ENCODE assay signal across 1 cellular context in the genomic region with DNA sequence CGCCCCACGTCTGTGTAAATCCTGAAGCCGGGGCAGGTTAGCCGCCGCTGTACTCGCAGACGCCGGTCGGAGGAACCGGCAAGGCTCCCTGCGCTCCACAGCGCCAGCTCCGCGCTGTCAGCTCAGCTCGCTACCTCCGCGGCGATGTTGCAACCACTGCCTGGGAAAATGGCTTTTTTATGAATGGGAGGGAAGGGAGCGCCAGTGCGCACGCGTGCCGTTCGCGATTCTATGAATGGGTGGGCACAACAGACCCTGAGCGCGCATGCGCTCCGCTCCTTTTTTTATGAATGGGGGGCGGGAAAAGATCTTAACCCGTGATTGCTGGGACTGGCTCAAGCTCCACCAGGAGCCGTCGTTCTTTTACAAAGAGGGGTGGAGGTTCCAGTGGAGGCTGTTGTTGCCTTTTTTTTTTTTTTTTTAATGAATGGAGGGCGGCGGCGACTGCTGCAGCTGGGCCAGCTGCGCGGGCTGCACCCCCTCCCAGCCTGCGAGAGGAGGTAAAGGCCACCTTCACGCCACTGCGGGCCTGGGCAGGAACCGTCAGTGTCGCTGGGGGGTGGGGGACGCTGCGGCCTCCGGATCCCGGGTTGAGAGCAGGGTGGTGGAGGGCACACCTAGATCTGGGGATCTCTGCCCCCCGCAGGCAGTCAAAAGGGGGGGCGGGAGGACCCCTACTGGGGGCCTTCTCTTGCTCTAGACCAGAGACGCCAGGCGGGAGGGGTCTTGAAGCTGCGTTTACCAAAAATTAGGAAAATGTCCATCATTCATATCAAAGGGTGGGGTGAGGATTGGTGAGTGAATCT.
TF ChIP-seq lines count a peak whose summit lies in the region.

A gene with protein sequence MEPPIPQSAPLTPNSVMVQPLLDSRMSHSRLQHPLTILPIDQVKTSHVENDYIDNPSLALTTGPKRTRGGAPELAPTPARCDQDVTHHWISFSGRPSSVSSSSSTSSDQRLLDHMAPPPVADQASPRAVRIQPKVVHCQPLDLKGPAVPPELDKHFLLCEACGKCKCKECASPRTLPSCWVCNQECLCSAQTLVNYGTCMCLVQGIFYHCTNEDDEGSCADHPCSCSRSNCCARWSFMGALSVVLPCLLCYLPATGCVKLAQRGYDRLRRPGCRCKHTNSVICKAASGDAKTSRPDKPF (minus strand): TSS at position 151 of the 806 bp plus-strand sequence. CDS start 9,913 bp downstream, outside the sequence.

TF ChIP-seq in GM23338, 12 proteins besides CTCF, POLR2A, EP300 and RAD21 (continued from another document):
- TF ChIP-seq, protein P1, sequence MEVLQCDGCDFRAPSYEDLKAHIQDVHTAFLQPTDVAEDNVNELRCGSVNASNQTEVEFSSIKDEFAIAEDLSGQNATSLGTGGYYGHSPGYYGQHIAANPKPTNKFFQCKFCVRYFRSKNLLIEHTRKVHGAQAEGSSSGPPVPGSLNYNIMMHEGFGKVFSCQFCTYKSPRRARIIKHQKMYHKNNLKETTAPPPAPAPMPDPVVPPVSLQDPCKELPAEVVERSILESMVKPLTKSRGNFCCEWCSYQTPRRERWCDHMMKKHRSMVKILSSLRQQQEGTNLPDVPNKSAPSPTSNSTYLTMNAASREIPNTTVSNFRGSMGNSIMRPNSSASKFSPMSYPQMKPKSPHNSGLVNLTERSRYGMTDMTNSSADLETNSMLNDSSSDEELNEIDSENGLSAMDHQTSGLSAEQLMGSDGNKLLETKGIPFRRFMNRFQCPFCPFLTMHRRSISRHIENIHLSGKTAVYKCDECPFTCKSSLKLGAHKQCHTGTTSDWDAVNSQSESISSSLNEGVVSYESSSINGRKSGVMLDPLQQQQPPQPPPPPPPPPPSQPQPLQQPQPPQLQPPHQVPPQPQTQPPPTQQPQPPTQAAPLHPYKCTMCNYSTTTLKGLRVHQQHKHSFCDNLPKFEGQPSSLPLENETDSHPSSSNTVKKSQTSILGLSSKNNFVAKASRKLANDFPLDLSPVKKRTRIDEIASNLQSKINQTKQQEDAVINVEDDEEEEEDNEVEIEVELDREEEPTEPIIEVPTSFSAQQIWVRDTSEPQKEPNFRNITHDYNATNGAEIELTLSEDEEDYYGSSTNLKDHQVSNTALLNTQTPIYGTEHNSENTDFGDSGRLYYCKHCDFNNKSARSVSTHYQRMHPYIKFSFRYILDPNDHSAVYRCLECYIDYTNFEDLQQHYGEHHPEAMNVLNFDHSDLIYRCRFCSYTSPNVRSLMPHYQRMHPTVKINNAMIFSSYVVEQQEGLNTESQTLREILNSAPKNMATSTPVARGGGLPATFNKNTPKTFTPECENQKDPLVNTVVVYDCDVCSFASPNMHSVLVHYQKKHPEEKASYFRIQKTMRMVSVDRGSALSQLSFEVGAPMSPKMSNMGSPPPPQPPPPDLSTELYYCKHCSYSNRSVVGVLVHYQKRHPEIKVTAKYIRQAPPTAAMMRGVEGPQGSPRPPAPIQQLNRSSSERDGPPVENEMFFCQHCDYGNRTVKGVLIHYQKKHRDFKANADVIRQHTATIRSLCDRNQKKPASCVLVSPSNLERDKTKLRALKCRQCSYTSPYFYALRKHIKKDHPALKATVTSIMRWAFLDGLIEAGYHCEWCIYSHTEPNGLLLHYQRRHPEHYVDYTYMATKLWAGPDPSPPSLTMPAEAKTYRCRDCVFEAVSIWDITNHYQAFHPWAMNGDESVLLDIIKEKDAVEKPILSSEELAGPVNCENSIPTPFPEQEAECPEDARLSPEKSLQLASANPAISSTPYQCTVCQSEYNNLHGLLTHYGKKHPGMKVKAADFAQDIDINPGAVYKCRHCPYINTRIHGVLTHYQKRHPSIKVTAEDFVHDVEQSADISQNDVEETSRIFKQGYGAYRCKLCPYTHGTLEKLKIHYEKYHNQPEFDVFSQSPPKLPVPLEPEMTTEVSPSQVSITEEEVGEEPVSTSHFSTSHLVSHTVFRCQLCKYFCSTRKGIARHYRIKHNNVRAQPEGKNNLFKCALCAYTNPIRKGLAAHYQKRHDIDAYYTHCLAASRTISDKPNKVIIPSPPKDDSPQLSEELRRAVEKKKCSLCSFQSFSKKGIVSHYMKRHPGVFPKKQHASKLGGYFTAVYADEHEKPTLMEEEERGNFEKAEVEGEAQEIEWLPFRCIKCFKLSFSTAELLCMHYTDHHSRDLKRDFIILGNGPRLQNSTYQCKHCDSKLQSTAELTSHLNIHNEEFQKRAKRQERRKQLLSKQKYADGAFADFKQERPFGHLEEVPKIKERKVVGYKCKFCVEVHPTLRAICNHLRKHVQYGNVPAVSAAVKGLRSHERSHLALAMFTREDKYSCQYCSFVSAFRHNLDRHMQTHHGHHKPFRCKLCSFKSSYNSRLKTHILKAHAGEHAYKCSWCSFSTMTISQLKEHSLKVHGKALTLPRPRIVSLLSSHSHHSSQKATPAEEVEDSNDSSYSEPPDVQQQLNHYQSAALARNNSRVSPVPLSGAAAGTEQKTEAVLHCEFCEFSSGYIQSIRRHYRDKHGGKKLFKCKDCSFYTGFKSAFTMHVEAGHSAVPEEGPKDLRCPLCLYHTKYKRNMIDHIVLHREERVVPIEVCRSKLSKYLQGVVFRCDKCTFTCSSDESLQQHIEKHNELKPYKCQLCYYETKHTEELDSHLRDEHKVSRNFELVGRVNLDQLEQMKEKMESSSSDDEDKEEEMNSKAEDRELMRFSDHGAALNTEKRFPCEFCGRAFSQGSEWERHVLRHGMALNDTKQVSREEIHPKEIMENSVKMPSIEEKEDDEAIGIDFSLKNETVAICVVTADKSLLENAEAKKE (CRISPR knock-in tag; IDR thresholded peaks at IDR 0.05), result no peak
- TF ChIP-seq EZH2 (IDR thresholded peaks at IDR 0.05; ENCODE audit: low read depth, unreplicated experiment), result no peak
- TF ChIP-seq NANOG (IDR thresholded peaks at IDR 0.05; ENCODE audit: borderline replicate concordance), result no peak
- TF ChIP-seq STAT1 (IDR thresholded peaks at IDR 0.05; ENCODE audit: unreplicated experiment), result no peak
- TF ChIP-seq ZNF114 (CRISPR knock-in tag; IDR thresholded peaks at IDR 0.05), result no peak
TF ChIP-seq in GM23338: peak in this region for 3.
